11 cellular contexts compared by ENCODE assay signal in the genomic region with DNA sequence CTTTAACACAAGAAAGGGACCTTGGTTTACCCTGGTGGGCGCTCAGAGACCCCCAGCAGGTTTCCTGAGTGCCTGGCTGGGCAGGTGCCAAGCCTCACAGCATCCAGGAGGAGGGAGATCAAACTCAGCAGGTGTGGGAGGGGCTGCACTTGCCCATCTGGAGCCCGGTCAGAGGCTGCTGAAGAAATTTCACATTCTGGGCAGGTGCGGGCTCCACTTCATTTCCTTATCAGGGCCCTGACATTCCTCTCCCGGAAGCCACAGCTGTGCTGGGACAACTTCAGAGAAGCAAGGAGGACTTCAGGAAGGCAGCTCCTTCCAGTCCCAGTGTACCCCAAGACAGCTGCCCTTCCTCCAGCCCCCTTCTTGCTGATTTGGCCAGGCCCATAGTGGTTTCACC.
DNase-seq lines count a peak whose midpoint lies in the region; ATAC-seq and TF ChIP-seq lines count a peak whose summit lies in the region.
"Had no signal": no experiment of that assay in that cellular context is flagged by ENCODE, and none has a peak within 500 bp of the region (broad histone marks: within the 10 kb centered on the region; RNA-seq: fewer than 3 reads in every experiment).

No MANE protein-coding gene starts in this region.

- H4K20me1 ChIP-seq in smooth muscle cell (ENCODE audit: low read depth), result no peaks in the 10 kb centered on the region

- H2AFZ ChIP-seq in smooth muscle cell (ENCODE audit: low read depth), result no peak overlapping the region

- ATAC-seq in effector memory CD8-positive, alpha-beta T cell (replicated peaks), result no peak
- no peak for ATAC-seq in HG02870 (IDR thresholded peaks at IDR 0.05; ENCODE audit: unreplicated experiment)

- no peaks in the 10 kb centered on the region for H3K27me3 Mint-ChIP-seq in T-helper 1 cell treated with Interleukin-12 subunit alpha and Interleukin-12 subunit beta and Interleukin-4 antibody, amounts not matched to agents 30 μg/mL and 1 μg/mL, for 36 hours (ENCODE audit: low read depth)
- H3K27me3 Mint-ChIP-seq in effector memory CD8-positive, alpha-beta T cell, result no peaks in the 10 kb centered on the region

- WGBS in smooth muscle cell (ENCODE audit: low lambda C conversion rate), result 81% methylated on average over 4 of the region's 4 CpGs

- no peaks in the 10 kb centered on the region for H3K27me3 ChIP-seq in rectal smooth muscle tissue (ENCODE audit: control insufficient read depth, insufficient read depth, low read length)
- H3K27me3 ChIP-seq in smooth muscle cell (ENCODE audit: low read depth), result no peaks in the 10 kb centered on the region
- H3K27me3 ChIP-seq: dorsolateral prefrontal cortex had no signal

- H3K9ac ChIP-seq in rectal smooth muscle tissue (ENCODE audit: low read length) (no peak overlapping the region), smooth muscle cell (ENCODE audit: low read depth) (no peak overlapping the region)

- H3K4me3 ChIP-seq in rectal smooth muscle tissue (ENCODE audit: low read length) (no peak overlapping the region), smooth muscle cell (no peak overlapping the region)

- H3F3A ChIP-seq in smooth muscle cell (ENCODE audit: low read depth), result peaks cover 4% of the 10 kb centered on the region

- H3K4me1 Mint-ChIP-seq in T-helper 1 cell treated with Interleukin-12 subunit alpha and Interleukin-12 subunit beta and Interleukin-4 antibody, amounts not matched to agents 30 μg/mL and 1 μg/mL, for 36 hours (ENCODE audit: low read depth), result peaks cover 63% of the 10 kb centered on the region
- peaks cover 50 to 52% of the 10 kb centered on the region in 2 donors for H3K4me1 Mint-ChIP-seq in effector memory CD8-positive, alpha-beta T cell (ENCODE audit: low read depth in 2 of 2)

- H3K9me3 ChIP-seq in smooth muscle cell (replicated peaks; ENCODE audit: low read depth), result no peaks in the 10 kb centered on the region

- no peaks in the 10 kb centered on the region for H3K9me3 Mint-ChIP-seq in T-helper 1 cell treated with Interleukin-12 subunit alpha and Interleukin-12 subunit beta and Interleukin-4 antibody, amounts not matched to agents 30 μg/mL and 1 μg/mL, for 36 hours
- no peaks in the 10 kb centered on the region for H3K9me3 Mint-ChIP-seq in effector memory CD8-positive, alpha-beta T cell

- TF ChIP-seq CTCF in smooth muscle cell (IDR thresholded peaks at IDR 0.05; ENCODE audit: borderline replicate concordance, insufficient read depth, poor library complexity, severe bottlenecking), result no peak

- H3K4me3 Mint-ChIP-seq in T-helper 1 cell treated with Interleukin-12 subunit alpha and Interleukin-12 subunit beta and Interleukin-4 antibody, amounts not matched to agents 30 μg/mL and 1 μg/mL, for 36 hours, result peak overlapping the region; percentile 5
- H3K4me3 Mint-ChIP-seq in effector memory CD8-positive, alpha-beta T cell, result peak overlapping the region; percentile 50 to 93

- H3K79me2 ChIP-seq in smooth muscle cell (ENCODE audit: low read depth), result peaks cover 5% of the 10 kb centered on the region

- peaks cover 4% of the 10 kb centered on the region for H3K36me3 Mint-ChIP-seq in T-helper 1 cell treated with Interleukin-12 subunit alpha and Interleukin-12 subunit beta and Interleukin-4 antibody, amounts not matched to agents 30 μg/mL and 1 μg/mL, for 36 hours (ENCODE audit: low read depth)
- peaks cover 23% of the 10 kb centered on the region for H3K36me3 Mint-ChIP-seq in effector memory CD8-positive, alpha-beta T cell (ENCODE audit: insufficient read depth)

- H3K36me3 ChIP-seq in rectal smooth muscle tissue (ENCODE audit: control insufficient read depth, insufficient read depth, low read length), result no peaks in the 10 kb centered on the region
- H3K36me3 ChIP-seq in smooth muscle cell (ENCODE audit: low read depth), result no peaks in the 10 kb centered on the region
- H3K36me3 ChIP-seq: WERI-Rb-1 had no signal

- H3K27ac ChIP-seq in rectal smooth muscle tissue (ENCODE audit: low read depth, low read length) (peak overlapping the region; percentile 91), smooth muscle cell (ENCODE audit: low read depth) (no peak overlapping the region)
- H3K27ac ChIP-seq: WERI-Rb-1 had no signal

- H3K4me1 ChIP-seq in rectal smooth muscle tissue (ENCODE audit: control insufficient read depth, insufficient read depth, low read length) (peaks cover 76% of the 10 kb centered on the region), smooth muscle cell (ENCODE audit: low read depth) (peaks cover 46% of the 10 kb centered on the region)

- no peak overlapping the region for H3K27ac Mint-ChIP-seq in T-helper 1 cell treated with Interleukin-12 subunit alpha and Interleukin-12 subunit beta and Interleukin-4 antibody, amounts not matched to agents 30 μg/mL and 1 μg/mL, for 36 hours
- H3K27ac Mint-ChIP-seq in effector memory CD8-positive, alpha-beta T cell, result no peak overlapping the region

- no peak for DNase-seq in T-helper 1 cell
- peak; percentile 83 for DNase-seq in NCI-H2171 (lab: John Stamatoyannopoulos, UW)
- no peak for DNase-seq in effector memory CD8-positive, alpha-beta T cell
- DNase-seq in smooth muscle cell (lab: John Stamatoyannopoulos, UW; ENCODE audit: unreplicated experiment), result no peak
- no peak for DNase-seq in NCI-H2029 (lab: John Stamatoyannopoulos, UW)
- DNase-seq: NCI-H1694 treated with DMSO at 0.1 percent for 48 hours, WERI-Rb-1 had no signal

- H3K4me2 ChIP-seq in smooth muscle cell, result no peak overlapping the region
